17 cellular contexts compared by ENCODE assay signal in genomic region chr20:20709858-20710257, GRCh38. TPM values are rescaled to one million over a fixed set of nuclear protein-coding genes. Genes with fewer than 3 reads are reported as not detected.
DNase-seq lines count a peak whose midpoint lies in the region; ATAC-seq and TF ChIP-seq lines count a peak whose summit lies in the region.
"Had no signal": no experiment of that assay in that cellular context is flagged by ENCODE, and none has a peak within 500 bp of the region (broad histone marks: within the 10 kb centered on the region; RNA-seq: fewer than 3 reads in every experiment).

No MANE protein-coding gene starts in this region.

- intact Hi-C loops in naive thymus-derived CD4-positive, alpha-beta T cell (cut with micrococcal nuclease), result loop anchor here (2.0 to 10.0 kb wide), 7 partner anchors 15 to 1915 kb away; partner anchors contain the start of gene XRN2 (in 1 of the 2)
- intact Hi-C loops in thyroid gland (cut with DNase I), result no loop called here

- H3K4me3 Mint-ChIP-seq in activated T-cell treated with anti-CD3 and anti-CD28 coated beads, Interleukin-2, amount 50 U/mL, for 72 hours, result peak overlapping the region; percentile 27 to 96
- peak overlapping the region in 7 of 10 donors; percentile 4 to 98 (median 89) for H3K4me3 Mint-ChIP-seq in naive thymus-derived CD4-positive, alpha-beta T cell

- H3K4me1 ChIP-seq in duodenal mucosa (ENCODE audit: control insufficient read depth in 1 of 2, insufficient read depth in 2 of 2, low read length in 2 of 2), result peaks cover 28 to 36% of the 10 kb centered on the region in 2 donors
- H3K4me1 ChIP-seq in naive thymus-derived CD4-positive, alpha-beta T cell (ENCODE audit: control insufficient read depth in 2 of 2, insufficient read depth in 2 of 2, low read length in 2 of 2), result peaks cover 9% of the 10 kb centered on the region in 2 donors
- peaks cover 20 to 34% of the 10 kb centered on the region in 2 donors for H3K4me1 ChIP-seq in thyroid gland

- TF ChIP-seq POLR2A in thyroid gland (IDR thresholded peaks at IDR 0.05), result no peak

- H3K4me1 Mint-ChIP-seq in activated T-cell treated with anti-CD3 and anti-CD28 coated beads, Interleukin-2, amount 50 U/mL, for 72 hours (ENCODE audit: low read depth), result peaks cover 50% of the 10 kb centered on the region
- H3K4me1 Mint-ChIP-seq in naive thymus-derived CD4-positive, alpha-beta T cell, result peaks cover 34 to 61% (median 46%) of the 10 kb centered on the region in 7 donors

- DNase-seq in activated T-cell treated with anti-CD3 and anti-CD28 coated beads, Interleukin-2, amount 50 U/mL, for 72 hours, result no peak
- DNase-seq in activated T-cell treated with anti-CD3 and anti-CD28 coated beads, Interleukin-2, amount 50 U/mL, for 1 hour, result no peak
- no peak for DNase-seq in naive thymus-derived CD4-positive, alpha-beta T cell
- DNase-seq in thyroid gland (no peak), NCI-H526 (lab: John Stamatoyannopoulos, UW) (no peak)
- DNase-seq: activated CD4-positive, alpha-beta T cell treated with anti-CD3 and anti-CD28 coated beads, Interleukin-2, amount 50 U/mL, for 4 hours; activated T-cell treated with anti-CD3 and anti-CD28 coated beads, Interleukin-2, amount 50 U/mL, for 4 hours; amniotic stem cell; DMS79; mesenchymal stem cell; NCI-H526 treated with DMSO at 0.1 percent for 48 hours; tibial artery had no signal

- H3K9me3 ChIP-seq in duodenal mucosa (ENCODE audit: control insufficient read depth in 1 of 2, low read length in 2 of 2), result no peaks in the 10 kb centered on the region
- no peaks in the 10 kb centered on the region for H3K9me3 ChIP-seq in naive thymus-derived CD4-positive, alpha-beta T cell (ENCODE audit: control insufficient read depth in 2 of 3, low read length in 3 of 3)
- H3K9me3 ChIP-seq in thyroid gland, result no peaks in the 10 kb centered on the region
- H3K9me3 ChIP-seq: tibial artery had no signal

- TF ChIP-seq CTCF in thyroid gland (IDR thresholded peaks at IDR 0.05), result no peak

- H3K36me3 Mint-ChIP-seq in activated T-cell treated with anti-CD3 and anti-CD28 coated beads, Interleukin-2, amount 50 U/mL, for 72 hours (ENCODE audit: insufficient read depth in 2 of 2), result peaks cover 0 to 8% of the 10 kb centered on the region in 2 donors
- H3K36me3 Mint-ChIP-seq in naive thymus-derived CD4-positive, alpha-beta T cell, result peaks cover 0 to 18% (median 8%) of the 10 kb centered on the region in 5 donors

- POLR2A ChIA-PET in naive thymus-derived CD4-positive, alpha-beta T cell (lab: Charles Lee), result interaction anchor here (0.5 kb wide), 1 partner anchor 233 kb away, joined by 3 read pairs; no protein-coding TSS in a partner anchor

- peak overlapping the region; percentile 63 for H3K27ac Mint-ChIP-seq in activated T-cell treated with anti-CD3 and anti-CD28 coated beads, Interleukin-2, amount 50 U/mL, for 72 hours
- peak overlapping the region in 2 of 9 donors; percentile 86 to 93 for H3K27ac Mint-ChIP-seq in naive thymus-derived CD4-positive, alpha-beta T cell

- H3K27me3 ChIP-seq in duodenal mucosa (ENCODE audit: control insufficient read depth in 1 of 2, insufficient read depth in 2 of 2, low read length in 2 of 2), result no peaks in the 10 kb centered on the region
- no peaks in the 10 kb centered on the region for H3K27me3 ChIP-seq in naive thymus-derived CD4-positive, alpha-beta T cell (ENCODE audit: control insufficient read depth in 2 of 2, insufficient read depth in 2 of 2, low read length in 2 of 2)
- H3K27me3 ChIP-seq in thyroid gland, result no peaks in the 10 kb centered on the region
- H3K27me3 ChIP-seq: tibial artery had no signal

- H3K9ac ChIP-seq in duodenal mucosa (ENCODE audit: low read depth in 1 of 2, low read length in 2 of 2), result peak overlapping the region in 1 of 2 donors; percentile 74

- no peak for ATAC-seq in activated T-cell treated with anti-CD3 and anti-CD28 coated beads, Interleukin-2, amount 50 U/mL, for 72 hours (replicated peaks in 1 of 2)
- no peak for ATAC-seq in naive thymus-derived CD4-positive, alpha-beta T cell
- ATAC-seq in HG02970 (IDR thresholded peaks at IDR 0.05; ENCODE audit: low FRiP score, unreplicated experiment) (no peak), GM19395 (IDR thresholded peaks at IDR 0.05; ENCODE audit: unreplicated experiment) (no peak)
- ATAC-seq: activated T-cell treated with anti-CD3 and anti-CD28 coated beads, Interleukin-2, amount 50 U/mL, for 4 hours; sciatic nerve had no signal

- CTCF ChIA-PET in naive thymus-derived CD4-positive, alpha-beta T cell (lab: Charles Lee), result no interaction called here

- H3K9me3 Mint-ChIP-seq in activated T-cell treated with anti-CD3 and anti-CD28 coated beads, Interleukin-2, amount 50 U/mL, for 72 hours, result peaks cover 2 to 5% of the 10 kb centered on the region in 2 donors
- H3K9me3 Mint-ChIP-seq in naive thymus-derived CD4-positive, alpha-beta T cell, result peaks cover 0 to 1% (median 0%) of the 10 kb centered on the region in 11 donors
- H3K9me3 Mint-ChIP-seq: activated T-cell treated with anti-CD3 and anti-CD28 coated beads, Interleukin-2, amount 50 U/mL, for 4 hours had no signal

- no peaks in the 10 kb centered on the region for H3K27me3 Mint-ChIP-seq in activated T-cell treated with anti-CD3 and anti-CD28 coated beads, Interleukin-2, amount 50 U/mL, for 72 hours (ENCODE audit: low read depth)
- no peaks in the 10 kb centered on the region for H3K27me3 Mint-ChIP-seq in naive thymus-derived CD4-positive, alpha-beta T cell

- no peaks in the 10 kb centered on the region for H3K36me3 ChIP-seq in duodenal mucosa (ENCODE audit: control insufficient read depth in 1 of 2, insufficient read depth in 2 of 2, low read length in 2 of 2)
- peaks cover 0 to 4% (median 0%) of the 10 kb centered on the region in 3 experiments for H3K36me3 ChIP-seq in naive thymus-derived CD4-positive, alpha-beta T cell (ENCODE audit: control insufficient read depth in 2 of 3, insufficient read depth in 3 of 3, low read length in 3 of 3)
- no peaks in the 10 kb centered on the region for H3K36me3 ChIP-seq in thyroid gland
- H3K36me3 ChIP-seq: tibial artery had no signal

- H3K27ac ChIP-seq in duodenal mucosa (ENCODE audit: low read depth, low read length) (no peak overlapping the region), thyroid gland (peak overlapping the region; percentile 52 to 92 (median 87))
- no peak overlapping the region for H3K27ac ChIP-seq in naive thymus-derived CD4-positive, alpha-beta T cell (ENCODE audit: low read depth, low read length)
- H3K27ac ChIP-seq: C4-2B, tibial artery had no signal

- WGBS in thyroid gland, 2 donors, result 85% methylated on average over 4 of the region's 4 CpGs

- H3K4me3 ChIP-seq in duodenal mucosa (ENCODE audit: low read depth in 1 of 2, low read length in 2 of 2) (peak overlapping the region; percentile 72 to 92), thyroid gland (replicated peaks in 1 of 3) (peak overlapping the region in 1 of 3 donors; percentile 92)
- H3K4me3 ChIP-seq in naive thymus-derived CD4-positive, alpha-beta T cell (ENCODE audit: low read length), result no peak overlapping the region
- H3K4me3 ChIP-seq: tibial artery had no signal

RNA-seq across cellular contexts. Expression of gene RALGAPA2, which starts 2.6 kb away (rescaled TPM):
- 10 to 100 TPM; 38.4 to 46.8 TPM for total RNA-seq in activated T-cell treated with anti-CD3 and anti-CD28 coated beads, Interleukin-2, amount 50 U/mL, for 72 hours
- 10 to 100 TPM; 27.5 to 45.4 (median 35.1) TPM for total RNA-seq in naive thymus-derived CD4-positive, alpha-beta T cell
- 1 to 10 TPM; 6.7 to 9.1 TPM for polyA plus RNA-seq in naive thymus-derived CD4-positive, alpha-beta T cell
- 100 to 1,000 TPM in 1 of 4 donors, 10 to 100 TPM in 3; 89.7 to 126 (median 97.8) TPM for total RNA-seq in thyroid gland

Comparison
In these comparisons a context has a peak if more than half of its experiments do, and no peak if none do; other contexts are left out.
1. H3K27ac ChIP-seq: peak in thyroid gland (3 of 3); none in duodenal mucosa (single experiment) and naive thymus-derived CD4-positive, alpha-beta T cell (single experiment).